Comparison of ENCODE assay signal across 1 cellular context in genomic region chr6:11496152-11497060, GRCh38.
TF ChIP-seq lines count a peak whose summit lies in the region.

No MANE protein-coding gene starts in this region.

TF ChIP-seq in HepG2, 621 proteins besides CTCF, POLR2A, EP300 and RAD21 (continued from another document and continues in another):
- TF ChIP-seq BCL6 (CRISPR knock-in tag; IDR thresholded peaks at IDR 0.05), result peak; percentile 56
- TF ChIP-seq ZNF276 (CRISPR knock-in tag; IDR thresholded peaks at IDR 0.05; ENCODE audit: low read depth), result no peak
- TF ChIP-seq FOXO4 (CRISPR knock-in tag; conservative IDR thresholded peaks at IDR 0.05), result 0 out of 2 replicates have a peak, but pooled peaks have one; percentile 49
- TF ChIP-seq AKNA (CRISPR knock-in tag; IDR thresholded peaks at IDR 0.05; ENCODE audit: borderline replicate concordance), result no peak
- no peak for TF ChIP-seq SP2 (CRISPR knock-in tag; IDR thresholded peaks at IDR 0.05)
- TF ChIP-seq MXD1 (CRISPR knock-in tag; IDR thresholded peaks at IDR 0.05), result no peak
- no peak for TF ChIP-seq MAF1 (CRISPR knock-in tag; IDR thresholded peaks at IDR 0.05; ENCODE audit: borderline replicate concordance)
- TF ChIP-seq KDM4B (CRISPR knock-in tag; IDR thresholded peaks at IDR 0.05), result peak; percentile 61; the same call in 1 of the 2 replicates
- TF ChIP-seq MIXL1 (CRISPR knock-in tag; IDR thresholded peaks at IDR 0.05), result peak; percentile 94
- TF ChIP-seq LCORL (IDR thresholded peaks at IDR 0.05), result no peak
- 0 out of 2 replicates have a peak, but pooled peaks have one; percentile 60 for TF ChIP-seq LCORL (CRISPR knock-in tag; IDR thresholded peaks at IDR 0.05)
- peak; percentile 87 for TF ChIP-seq ZGPAT (CRISPR knock-in tag; IDR thresholded peaks at IDR 0.05)
- TF ChIP-seq KLF15 (CRISPR knock-in tag; IDR thresholded peaks at IDR 0.05; ENCODE audit: borderline replicate concordance), result no peak
- TF ChIP-seq CREB3 (CRISPR knock-in tag; IDR thresholded peaks at IDR 0.05), result no peak
- no peak for TF ChIP-seq RFXAP (CRISPR knock-in tag; IDR thresholded peaks at IDR 0.05; ENCODE audit: borderline replicate concordance)
- TF ChIP-seq CEBPZ (IDR thresholded peaks at IDR 0.05; ENCODE audit: low read length), result no peak
- peak; percentile 83 for TF ChIP-seq GATAD2A (CRISPR knock-in tag; IDR thresholded peaks at IDR 0.05)
- 0 out of 2 replicates have a peak, but pooled peaks have one; percentile 14 for TF ChIP-seq ZNF607 (CRISPR knock-in tag; IDR thresholded peaks at IDR 0.05; ENCODE audit: borderline replicate concordance)
- peak; percentile 65 for TF ChIP-seq FOXA3 (CRISPR knock-in tag; IDR thresholded peaks at IDR 0.05)
- peak; percentile 23; the same call in 1 of the 2 replicates for TF ChIP-seq FOXO1 (CRISPR knock-in tag; IDR thresholded peaks at IDR 0.05)
- no peak for TF ChIP-seq BCLAF1 (IDR thresholded peaks at IDR 0.05)
- 0 out of 2 replicates have a peak, but pooled peaks have one; percentile 27 for TF ChIP-seq PRDM10 (CRISPR knock-in tag; IDR thresholded peaks at IDR 0.05; ENCODE audit: low read depth)
- TF ChIP-seq ZNF337 (CRISPR knock-in tag; IDR thresholded peaks at IDR 0.05; ENCODE audit: borderline replicate concordance, low read depth), result 0 out of 2 replicates have a peak, but pooled peaks have one; percentile 20
- TF ChIP-seq RCOR2 (CRISPR knock-in tag; IDR thresholded peaks at IDR 0.05), result peak; percentile 71; the same call in 1 of the 2 replicates
- TF ChIP-seq PAXIP1 (CRISPR knock-in tag; conservative IDR thresholded peaks at IDR 0.05), result peak; percentile 25; the same call in 1 of the 2 replicates
- no peak for TF ChIP-seq DR1 (CRISPR knock-in tag; IDR thresholded peaks at IDR 0.05)
